ENCODE assay signal across 1 cellular context in the genomic region with DNA sequence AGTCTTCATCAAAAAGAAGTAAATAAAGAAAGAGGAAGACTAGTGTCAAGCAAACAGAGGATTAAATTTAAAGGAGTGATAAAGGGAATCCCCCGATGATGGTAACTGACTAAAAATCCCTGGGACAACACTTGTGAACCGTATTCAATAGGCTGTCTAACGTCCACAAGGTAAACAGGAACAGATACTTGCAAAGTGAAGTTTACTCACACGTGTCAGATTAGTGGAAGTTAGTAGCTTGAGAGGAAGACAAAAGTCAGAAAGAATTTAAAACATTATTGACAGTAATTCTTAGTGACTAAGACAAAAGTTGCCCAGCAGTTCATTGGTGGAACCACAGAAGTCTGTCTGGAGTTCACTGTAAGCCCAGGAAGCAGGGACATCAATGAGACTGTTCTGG.
TF ChIP-seq lines count a peak whose summit lies in the region.

No MANE protein-coding gene starts in this region.

TF ChIP-seq in HepG2, 621 proteins besides CTCF, POLR2A, EP300 and RAD21 (continued from another document):
- TF ChIP-seq HOMEZ (CRISPR knock-in tag; IDR thresholded peaks at IDR 0.05; ENCODE audit: low read depth) (peak; percentile 87), HOXA3 (CRISPR knock-in tag; IDR thresholded peaks at IDR 0.05) (no peak), MED1 (CRISPR knock-in tag; IDR thresholded peaks at IDR 0.05) (peak; percentile 66), ZNF329 (CRISPR knock-in tag; IDR thresholded peaks at IDR 0.05; ENCODE audit: low read depth) (no peak), MLLT10 (CRISPR knock-in tag; IDR thresholded peaks at IDR 0.05) (no peak), ELF3 (CRISPR knock-in tag; IDR thresholded peaks at IDR 0.05) (peak; percentile 69; the same call in 1 of the 2 replicates), CENPX (CRISPR knock-in tag; IDR thresholded peaks at IDR 0.05) (no peak), MTA1 (CRISPR knock-in tag; IDR thresholded peaks at IDR 0.05; ENCODE audit: borderline replicate concordance) (no peak), ZMYM4 (CRISPR knock-in tag; IDR thresholded peaks at IDR 0.05) (no peak), MIER3 (CRISPR knock-in tag; IDR thresholded peaks at IDR 0.05; ENCODE audit: borderline replicate concordance) (no peak), THYN1 (CRISPR knock-in tag; IDR thresholded peaks at IDR 0.05; ENCODE audit: borderline replicate concordance, low read depth) (no peak), SOX5 (CRISPR knock-in tag; IDR thresholded peaks at IDR 0.05; ENCODE audit: borderline replicate concordance) (peak; percentile 95), FOXP1 (IDR thresholded peaks at IDR 0.05) (no peak; the same call in 1 of the 2 replicates), FOXP1 (CRISPR knock-in tag; IDR thresholded peaks at IDR 0.05) (peak; percentile 86), RBAK (CRISPR knock-in tag; IDR thresholded peaks at IDR 0.05) (no peak), ZNF441 (CRISPR knock-in tag; IDR thresholded peaks at IDR 0.05; ENCODE audit: borderline replicate concordance) (no peak), ZNF17 (CRISPR knock-in tag; IDR thresholded peaks at IDR 0.05) (no peak), RXRB (CRISPR knock-in tag; IDR thresholded peaks at IDR 0.05; ENCODE audit: borderline replicate concordance) (peak; percentile 62; the same call in 1 of the 2 replicates), FOXA1 (IDR thresholded peaks at IDR 0.05) (no peak), FOXA1 (CRISPR knock-in tag; IDR thresholded peaks at IDR 0.05) (peak; percentile 80), DNMT3B (CRISPR knock-in tag; conservative IDR thresholded peaks at IDR 0.05) (no peak), REPIN1 (CRISPR knock-in tag; IDR thresholded peaks at IDR 0.05; ENCODE audit: borderline replicate concordance, low read depth) (no peak), ZBTB26 (CRISPR knock-in tag; IDR thresholded peaks at IDR 0.05; ENCODE audit: borderline replicate concordance) (no peak), FOSL2 (CRISPR knock-in tag; IDR thresholded peaks at IDR 0.05) (peak; percentile 62; the same call in 1 of the 2 replicates), CHD2 (IDR thresholded peaks at IDR 0.05; ENCODE audit: low read depth, low read length) (no peak), ATF1 (CRISPR knock-in tag; IDR thresholded peaks at IDR 0.05) (0 out of 2 replicates have a peak, but pooled peaks have one; percentile 41), STAT6 (CRISPR knock-in tag; IDR thresholded peaks at IDR 0.05; ENCODE audit: borderline replicate concordance) (no peak), ZNF777 (CRISPR knock-in tag; IDR thresholded peaks at IDR 0.05) (no peak), FOXA3 (CRISPR knock-in tag; IDR thresholded peaks at IDR 0.05) (peak; percentile 85), ZNF557 (CRISPR knock-in tag; IDR thresholded peaks at IDR 0.05) (no peak), NCOA2 (CRISPR knock-in tag; IDR thresholded peaks at IDR 0.05) (peak; percentile 75), ATF3 (CRISPR knock-in tag; IDR thresholded peaks at IDR 0.05) (no peak), NFIC (IDR thresholded peaks at IDR 0.05; ENCODE audit: low read length) (peak; percentile 27; the same call in 1 of the 2 replicates), HES4 (CRISPR knock-in tag; IDR thresholded peaks at IDR 0.05; ENCODE audit: borderline replicate concordance) (no peak), POGZ (CRISPR knock-in tag; IDR thresholded peaks at IDR 0.05) (peak; percentile 38; the same call in 1 of the 2 replicates), RCOR2 (CRISPR knock-in tag; IDR thresholded peaks at IDR 0.05) (peak; percentile 40; the same call in 1 of the 2 replicates), NFKBIZ (CRISPR knock-in tag; IDR thresholded peaks at IDR 0.05) (no peak), ZNF564 (CRISPR knock-in tag; IDR thresholded peaks at IDR 0.05) (no peak)
- TF ChIP-seq, protein P1, sequence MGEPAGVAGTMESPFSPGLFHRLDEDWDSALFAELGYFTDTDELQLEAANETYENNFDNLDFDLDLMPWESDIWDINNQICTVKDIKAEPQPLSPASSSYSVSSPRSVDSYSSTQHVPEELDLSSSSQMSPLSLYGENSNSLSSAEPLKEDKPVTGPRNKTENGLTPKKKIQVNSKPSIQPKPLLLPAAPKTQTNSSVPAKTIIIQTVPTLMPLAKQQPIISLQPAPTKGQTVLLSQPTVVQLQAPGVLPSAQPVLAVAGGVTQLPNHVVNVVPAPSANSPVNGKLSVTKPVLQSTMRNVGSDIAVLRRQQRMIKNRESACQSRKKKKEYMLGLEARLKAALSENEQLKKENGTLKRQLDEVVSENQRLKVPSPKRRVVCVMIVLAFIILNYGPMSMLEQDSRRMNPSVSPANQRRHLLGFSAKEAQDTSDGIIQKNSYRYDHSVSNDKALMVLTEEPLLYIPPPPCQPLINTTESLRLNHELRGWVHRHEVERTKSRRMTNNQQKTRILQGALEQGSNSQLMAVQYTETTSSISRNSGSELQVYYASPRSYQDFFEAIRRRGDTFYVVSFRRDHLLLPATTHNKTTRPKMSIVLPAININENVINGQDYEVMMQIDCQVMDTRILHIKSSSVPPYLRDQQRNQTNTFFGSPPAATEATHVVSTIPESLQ (CRISPR knock-in tag; conservative IDR thresholded peaks at IDR 0.05) = no peak
- TF ChIP-seq, protein P2, sequence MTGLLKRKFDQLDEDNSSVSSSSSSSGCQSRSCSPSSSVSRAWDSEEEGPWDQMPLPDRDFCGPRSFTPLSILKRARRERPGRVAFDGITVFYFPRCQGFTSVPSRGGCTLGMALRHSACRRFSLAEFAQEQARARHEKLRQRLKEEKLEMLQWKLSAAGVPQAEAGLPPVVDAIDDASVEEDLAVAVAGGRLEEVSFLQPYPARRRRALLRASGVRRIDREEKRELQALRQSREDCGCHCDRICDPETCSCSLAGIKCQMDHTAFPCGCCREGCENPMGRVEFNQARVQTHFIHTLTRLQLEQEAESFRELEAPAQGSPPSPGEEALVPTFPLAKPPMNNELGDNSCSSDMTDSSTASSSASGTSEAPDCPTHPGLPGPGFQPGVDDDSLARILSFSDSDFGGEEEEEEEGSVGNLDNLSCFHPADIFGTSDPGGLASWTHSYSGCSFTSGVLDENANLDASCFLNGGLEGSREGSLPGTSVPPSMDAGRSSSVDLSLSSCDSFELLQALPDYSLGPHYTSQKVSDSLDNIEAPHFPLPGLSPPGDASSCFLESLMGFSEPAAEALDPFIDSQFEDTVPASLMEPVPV (CRISPR knock-in tag; IDR thresholded peaks at IDR 0.05) = no peak
- TF ChIP-seq, protein P3, sequence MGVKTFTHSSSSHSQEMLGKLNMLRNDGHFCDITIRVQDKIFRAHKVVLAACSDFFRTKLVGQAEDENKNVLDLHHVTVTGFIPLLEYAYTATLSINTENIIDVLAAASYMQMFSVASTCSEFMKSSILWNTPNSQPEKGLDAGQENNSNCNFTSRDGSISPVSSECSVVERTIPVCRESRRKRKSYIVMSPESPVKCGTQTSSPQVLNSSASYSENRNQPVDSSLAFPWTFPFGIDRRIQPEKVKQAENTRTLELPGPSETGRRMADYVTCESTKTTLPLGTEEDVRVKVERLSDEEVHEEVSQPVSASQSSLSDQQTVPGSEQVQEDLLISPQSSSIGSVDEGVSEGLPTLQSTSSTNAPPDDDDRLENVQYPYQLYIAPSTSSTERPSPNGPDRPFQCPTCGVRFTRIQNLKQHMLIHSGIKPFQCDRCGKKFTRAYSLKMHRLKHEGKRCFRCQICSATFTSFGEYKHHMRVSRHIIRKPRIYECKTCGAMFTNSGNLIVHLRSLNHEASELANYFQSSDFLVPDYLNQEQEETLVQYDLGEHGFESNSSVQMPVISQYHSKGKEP (CRISPR knock-in tag; IDR thresholded peaks at IDR 0.05) = no peak
